15 cellular contexts compared by ENCODE assay signal in genomic region chr7:67512481-67512880, GRCh38.
"Had no signal": no experiment of that assay in that cellular context is flagged by ENCODE, and none has a peak within 500 bp of the region (broad histone marks: within the 10 kb centered on the region; RNA-seq: fewer than 3 reads in every experiment).

No MANE protein-coding gene starts in this region.

- H3K4me1 Mint-ChIP-seq: activated CD4-positive, alpha-beta T cell treated with anti-CD3 and anti-CD28 coated beads for 36 hours; activated CD8-positive, alpha-beta memory T cell treated with anti-CD3 and anti-CD28 coated beads, Interleukin-2, amount 10 ng/mL, durations not matched to agents 7 days and 5 days; activated naive CD4-positive, alpha-beta T cell treated with anti-CD3 and anti-CD28 coated beads, Interleukin-2, amount 10 ng/mL, durations not matched to agents 7 days and 5 days; mesothelial cell of epicardium; stimulated activated naive B cell treated with anti-CD40 and anti-IgM and Interleukin-4, amounts not matched to agents 10 μg/mL and 1 μg/mL and 100 μg/mL, for 72 hours had no signal

- H3K36me3 Mint-ChIP-seq: activated CD4-positive, alpha-beta memory T cell treated with anti-CD3 and anti-CD28 coated beads for 36 hours; activated CD8-positive, alpha-beta memory T cell treated with anti-CD3 and anti-CD28 coated beads, Interleukin-2, amount 10 ng/mL, durations not matched to agents 7 days and 5 days; activated naive CD4-positive, alpha-beta T cell treated with anti-CD3 and anti-CD28 coated beads, Interleukin-2, amount 10 ng/mL, durations not matched to agents 7 days and 5 days; mesothelial cell of epicardium had no signal

- H3K27ac Mint-ChIP-seq: activated CD4-positive, alpha-beta memory T cell treated with anti-CD3 and anti-CD28 coated beads for 36 hours; activated CD4-positive, alpha-beta T cell treated with anti-CD3 and anti-CD28 coated beads for 36 hours; activated CD8-positive, alpha-beta memory T cell treated with anti-CD3 and anti-CD28 coated beads, Interleukin-2, amount 10 ng/mL, durations not matched to agents 7 days and 5 days; activated naive CD4-positive, alpha-beta T cell treated with anti-CD3 and anti-CD28 coated beads, Interleukin-2, amount 10 ng/mL, durations not matched to agents 7 days and 5 days; mesothelial cell of epicardium; stimulated activated naive B cell treated with anti-CD40 and anti-IgM and Interleukin-4, amounts not matched to agents 10 μg/mL and 1 μg/mL and 100 μg/mL, for 72 hours had no signal

- H3K4me3 Mint-ChIP-seq: activated CD4-positive, alpha-beta memory T cell treated with anti-CD3 and anti-CD28 coated beads for 36 hours; activated CD4-positive, alpha-beta T cell treated with anti-CD3 and anti-CD28 coated beads for 36 hours; activated CD8-positive, alpha-beta memory T cell treated with anti-CD3 and anti-CD28 coated beads, Interleukin-2, amount 10 ng/mL, durations not matched to agents 7 days and 5 days; activated naive CD4-positive, alpha-beta T cell treated with anti-CD3 and anti-CD28 coated beads, Interleukin-2, amount 10 ng/mL, durations not matched to agents 7 days and 5 days; mesothelial cell of epicardium; stimulated activated naive B cell treated with anti-CD40 and anti-IgM and Interleukin-4, amounts not matched to agents 10 μg/mL and 1 μg/mL and 100 μg/mL, for 72 hours had no signal

- DNase-seq: activated CD4-positive, alpha-beta memory T cell treated with anti-CD3 and anti-CD28 coated beads for 36 hours; activated CD4-positive, alpha-beta T cell treated with anti-CD3 and anti-CD28 coated beads for 36 hours; activated CD8-positive, alpha-beta memory T cell treated with anti-CD3 and anti-CD28 coated beads, Interleukin-2, amount 10 ng/mL, durations not matched to agents 7 days and 5 days; activated naive CD4-positive, alpha-beta T cell treated with anti-CD3 and anti-CD28 coated beads, Interleukin-2, amount 10 ng/mL, durations not matched to agents 7 days and 5 days; activated T-cell treated with anti-CD3 and anti-CD28 coated beads, Interleukin-2, amount 50 U/mL, for 1 hour; cerebellar nuclear complex; effector memory CD4-positive, alpha-beta T cell; heart right ventricle; left colon; lower lobe of right lung; stimulated activated CD4-positive, alpha-beta T cell treated with anti-CD3 and anti-CD28 coated beads, Interleukin-4, amount 100 ng/mL, for 1 hour; stimulated activated naive B cell treated with anti-CD40 and anti-IgM and Interleukin-4, amounts not matched to agents 10 μg/mL and 1 μg/mL and 100 μg/mL, for 72 hours; T1000; thyroid gland had no signal

- H3K27me3 Mint-ChIP-seq: activated CD4-positive, alpha-beta memory T cell treated with anti-CD3 and anti-CD28 coated beads for 36 hours; activated CD4-positive, alpha-beta T cell treated with anti-CD3 and anti-CD28 coated beads for 36 hours; activated CD8-positive, alpha-beta memory T cell treated with anti-CD3 and anti-CD28 coated beads, Interleukin-2, amount 10 ng/mL, durations not matched to agents 7 days and 5 days; activated naive CD4-positive, alpha-beta T cell treated with anti-CD3 and anti-CD28 coated beads, Interleukin-2, amount 10 ng/mL, durations not matched to agents 7 days and 5 days; stimulated activated naive B cell treated with anti-CD40 and anti-IgM and Interleukin-4, amounts not matched to agents 10 μg/mL and 1 μg/mL and 100 μg/mL, for 72 hours had no signal
